In the genomic region with DNA sequence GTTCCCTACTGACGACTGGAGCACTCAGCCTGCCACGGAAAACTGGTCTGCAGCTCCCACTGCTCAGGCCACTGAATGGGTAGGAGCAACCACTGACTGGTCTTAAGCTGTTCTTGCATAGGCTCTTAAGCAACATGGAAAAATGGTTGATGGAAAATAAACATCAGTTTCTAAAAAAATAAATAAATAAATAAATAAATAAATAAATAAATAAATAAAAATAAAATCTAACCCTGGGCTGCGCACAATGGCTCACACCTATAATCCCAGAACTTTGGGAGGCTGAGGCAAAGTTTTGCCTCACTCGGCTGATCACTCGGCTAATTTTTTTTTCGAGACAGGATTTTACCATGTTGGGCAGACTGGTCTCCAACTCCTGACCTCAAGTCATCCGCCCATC, we compare ENCODE assay signal across 1 cellular context.
TF ChIP-seq lines count a peak whose summit lies in the region.

No MANE protein-coding gene starts in this region.

TF ChIP-seq in HEK293, 187 proteins besides CTCF, POLR2A, EP300 and RAD21 (continued from another document):
- TF ChIP-seq, protein P1, sequence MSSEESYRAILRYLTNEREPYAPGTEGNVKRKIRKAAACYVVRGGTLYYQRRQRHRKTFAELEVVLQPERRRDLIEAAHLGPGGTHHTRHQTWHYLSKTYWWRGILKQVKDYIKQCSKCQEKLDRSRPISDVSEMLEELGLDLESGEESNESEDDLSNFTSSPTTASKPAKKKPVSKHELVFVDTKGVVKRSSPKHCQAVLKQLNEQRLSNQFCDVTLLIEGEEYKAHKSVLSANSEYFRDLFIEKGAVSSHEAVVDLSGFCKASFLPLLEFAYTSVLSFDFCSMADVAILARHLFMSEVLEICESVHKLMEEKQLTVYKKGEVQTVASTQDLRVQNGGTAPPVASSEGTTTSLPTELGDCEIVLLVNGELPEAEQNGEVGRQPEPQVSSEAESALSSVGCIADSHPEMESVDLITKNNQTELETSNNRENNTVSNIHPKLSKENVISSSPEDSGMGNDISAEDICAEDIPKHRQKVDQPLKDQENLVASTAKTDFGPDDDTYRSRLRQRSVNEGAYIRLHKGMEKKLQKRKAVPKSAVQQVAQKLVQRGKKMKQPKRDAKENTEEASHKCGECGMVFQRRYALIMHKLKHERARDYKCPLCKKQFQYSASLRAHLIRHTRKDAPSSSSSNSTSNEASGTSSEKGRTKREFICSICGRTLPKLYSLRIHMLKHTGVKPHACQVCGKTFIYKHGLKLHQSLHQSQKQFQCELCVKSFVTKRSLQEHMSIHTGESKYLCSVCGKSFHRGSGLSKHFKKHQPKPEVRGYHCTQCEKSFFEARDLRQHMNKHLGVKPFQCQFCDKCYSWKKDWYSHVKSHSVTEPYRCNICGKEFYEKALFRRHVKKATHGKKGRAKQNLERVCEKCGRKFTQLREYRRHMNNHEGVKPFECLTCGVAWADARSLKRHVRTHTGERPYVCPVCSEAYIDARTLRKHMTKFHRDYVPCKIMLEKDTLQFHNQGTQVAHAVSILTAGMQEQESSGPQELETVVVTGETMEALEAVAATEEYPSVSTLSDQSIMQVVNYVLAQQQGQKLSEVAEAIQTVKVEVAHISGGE (tag by site-specific recombination; conservative IDR thresholded peaks at IDR 0.05; ENCODE audit: low read depth), result peak; percentile 86
- peak; percentile 70 for TF ChIP-seq ZNF623 (tag by site-specific recombination; IDR thresholded peaks at IDR 0.05)
TF ChIP-seq in HEK293: peak in this region for 26; not testable (repeated sequence) for 161.
